In the genomic region with DNA sequence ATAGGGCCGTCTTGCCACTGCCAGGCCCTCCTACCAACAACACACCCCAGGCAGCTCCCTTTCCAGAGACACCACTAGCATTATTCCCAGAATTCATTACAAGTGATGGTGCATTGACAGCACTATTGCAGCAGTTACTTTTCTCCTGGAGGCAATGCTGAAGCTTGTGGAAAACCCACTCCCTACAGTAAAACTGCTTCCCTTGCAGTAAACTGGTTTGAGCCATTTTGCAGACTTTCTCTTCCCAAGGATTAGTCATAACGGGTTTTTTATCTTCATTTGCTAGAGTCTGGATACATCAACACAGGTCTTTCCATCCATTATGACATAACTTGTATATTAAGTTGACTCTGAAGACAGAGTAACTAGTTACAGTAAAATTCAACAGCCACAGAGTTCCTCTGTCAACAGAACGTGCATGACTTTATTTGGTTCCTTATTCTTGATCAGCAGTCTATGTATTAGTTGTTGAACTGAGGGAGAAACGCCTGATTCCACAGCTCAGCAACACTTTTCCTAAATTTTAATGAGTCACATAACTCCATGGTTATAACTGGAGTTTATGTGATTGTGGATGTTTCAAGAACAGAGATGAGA, we compare ENCODE assay signal across 10 cellular contexts. TPM values are rescaled to one million over a fixed set of nuclear protein-coding genes. Genes with fewer than 3 reads are reported as not detected.
DNase-seq lines count a peak whose midpoint lies in the region; ATAC-seq, FAIRE-seq and TF ChIP-seq lines count a peak whose summit lies in the region.
"Had no signal": no experiment of that assay in that cellular context is flagged by ENCODE, and none has a peak within 500 bp of the region (broad histone marks: within the 10 kb centered on the region; RNA-seq: fewer than 3 reads in every experiment).

No MANE protein-coding gene starts in this region.

- intact Hi-C loops in kidney (cut with DNase I) (no loop called here), transverse colon (cut with DNase I; ENCODE audit: low total_unique reads) (no loop called here)

- no peak overlapping the region for H3K4me3 Mint-ChIP-seq in astrocyte (ENCODE audit: unreplicated experiment)
- H3K4me3 Mint-ChIP-seq in stimulated activated memory B cell treated with anti-CD40 and anti-IgM and Interleukin-4, amounts not matched to agents 10 μg/mL and 1 μg/mL and 100 μg/mL, for 72 hours, result no peak overlapping the region

- TF ChIP-seq POLR2A in transverse colon (IDR thresholded peaks at IDR 0.05), result no peak

- DNase-seq in SK-N-SH, result no peak
- peak; percentile 32 for DNase-seq in astrocyte (ENCODE audit: low read depth)
- no peak for DNase-seq in kidney
- DNase-seq in transverse colon, result no peak
- DNase-seq in T-helper 9 cell, result no peak
- DNase-seq in stimulated activated naive CD8-positive, alpha-beta T cell treated with anti-CD3 and anti-CD28 coated beads, Interleukin-15, Interleukin-2, amounts not matched to agents 100 U/mL and 50 U/mL, for 24 hours, result no peak
- DNase-seq: NCI-H748 treated with DMSO at 0.1 percent for 48 hours had no signal

- H3K4me3 ChIP-seq in SK-N-SH (ENCODE audit: low read depth in 2 of 2, low read length in 1 of 2) (peak overlapping the region; percentile 86 to 88), astrocyte (ENCODE audit: insufficient read depth, low read depth, low read length) (peak overlapping the region; percentile 82), kidney (ENCODE audit: low read length in 2 of 2) (peak overlapping the region; percentile 80 to 86), transverse colon (peak overlapping the region in 3 of 4 donors; percentile 76 to 77 (median 76))

- 33% methylated on average over 4 of the region's 4 CpGs for WGBS in SK-N-SH (ENCODE audit: low lambda C conversion rate)
- WGBS in transverse colon (ENCODE audit: low coverage in 1 of 2), 2 donors, result 16 to 37% methylated on average over 2 to 4 of the region's 4 CpGs

- H3K9me2 ChIP-seq in SK-N-SH, result no peaks in the 10 kb centered on the region

- peaks cover 25% of the 10 kb centered on the region for H3K4me1 Mint-ChIP-seq in astrocyte (ENCODE audit: low read depth, unreplicated experiment)
- peaks cover 9% of the 10 kb centered on the region for H3K4me1 Mint-ChIP-seq in stimulated activated memory B cell treated with anti-CD40 and anti-IgM and Interleukin-4, amounts not matched to agents 10 μg/mL and 1 μg/mL and 100 μg/mL, for 72 hours

- H3K79me2 ChIP-seq in SK-N-SH (ENCODE audit: insufficient read depth) (peaks cover 67% of the 10 kb centered on the region), astrocyte (ENCODE audit: insufficient read depth, low read length) (peaks cover 65% of the 10 kb centered on the region)

- no peaks in the 10 kb centered on the region for H3K27me3 Mint-ChIP-seq in astrocyte (ENCODE audit: low read depth, unreplicated experiment)
- H3K27me3 Mint-ChIP-seq in stimulated activated memory B cell treated with anti-CD40 and anti-IgM and Interleukin-4, amounts not matched to agents 10 μg/mL and 1 μg/mL and 100 μg/mL, for 72 hours, result peaks cover 9% of the 10 kb centered on the region

- no peaks in the 10 kb centered on the region for H3K36me3 Mint-ChIP-seq in astrocyte (ENCODE audit: low read depth, unreplicated experiment)
- no peaks in the 10 kb centered on the region for H3K36me3 Mint-ChIP-seq in stimulated activated memory B cell treated with anti-CD40 and anti-IgM and Interleukin-4, amounts not matched to agents 10 μg/mL and 1 μg/mL and 100 μg/mL, for 72 hours

- H3K36me3 ChIP-seq in SK-N-SH (replicated peaks in 1 of 2; ENCODE audit: control insufficient read depth in 1 of 2, insufficient read depth in 2 of 2, low read length in 1 of 2), result peaks cover 17 to 50% of the 10 kb centered on the region in 2 experiments
- no peaks in the 10 kb centered on the region for H3K36me3 ChIP-seq in astrocyte (ENCODE audit: insufficient read depth, low read length)
- no peaks in the 10 kb centered on the region for H3K36me3 ChIP-seq in kidney (ENCODE audit: control insufficient read depth in 1 of 2, insufficient read depth in 2 of 2, low read length in 2 of 2)
- no peaks in the 10 kb centered on the region for H3K36me3 ChIP-seq in transverse colon

- in situ Hi-C loops in transverse colon (cut with MboI; ENCODE audit: low pct_ligation_motif_present in 1 of 4, low pct_unique_long_range_greater_than_20kb in 1 of 4, low sequenced_read_pairs in 3 of 4), result loop anchor here in 1 of 4 donors (25.0 kb wide), 2 partner anchors 373 to 1123 kb away; no protein-coding TSS in a partner anchor

- CTCF ChIA-PET in SK-N-SH (lab: Yijun Ruan, JAX), result interaction anchor here (1.6 to 2.5 kb wide), 3 partner anchors 10 to 573 kb away, joined by 3 to 10 read pairs (median 5); no protein-coding TSS in a partner anchor

- H3K27me3 ChIP-seq in SK-N-SH (ENCODE audit: insufficient read depth) (no peaks in the 10 kb centered on the region), astrocyte (ENCODE audit: insufficient read depth, low read length) (no peaks in the 10 kb centered on the region), transverse colon (no peaks in the 10 kb centered on the region)

- H3K9ac ChIP-seq in SK-N-SH (peak overlapping the region; percentile 87), astrocyte (ENCODE audit: low read length) (peak overlapping the region; percentile 91), kidney (ENCODE audit: low read length in 2 of 2) (peak overlapping the region in 1 of 2 donors; percentile 70)

- H4K20me1 ChIP-seq in SK-N-SH (ENCODE audit: insufficient read depth) (peaks cover 55% of the 10 kb centered on the region), astrocyte (ENCODE audit: insufficient read depth, low read length) (peaks cover 43% of the 10 kb centered on the region)

- H3F3A ChIP-seq in SK-N-SH (replicated peaks; ENCODE audit: insufficient read depth), result peaks cover 38% of the 10 kb centered on the region

- no peak for TF ChIP-seq CTCF in SK-N-SH (IDR thresholded peaks at IDR 0.05)
- no peak for TF ChIP-seq CTCF in astrocyte (IDR thresholded peaks at IDR 0.05; ENCODE audit: insufficient read depth, low read depth, low read length)
- TF ChIP-seq CTCF in kidney (IDR thresholded peaks at IDR 0.05; ENCODE audit: borderline replicate concordance, extremely low read depth, insufficient read depth), result no peak
- TF ChIP-seq CTCF in transverse colon (IDR thresholded peaks at IDR 0.05), result no peak

- H3K9me3 ChIP-seq in SK-N-SH (no peaks in the 10 kb centered on the region), astrocyte (ENCODE audit: insufficient read depth, low read depth, low read length) (no peaks in the 10 kb centered on the region), kidney (ENCODE audit: control insufficient read depth in 1 of 2, low read length in 2 of 2) (no peaks in the 10 kb centered on the region), transverse colon (no peaks in the 10 kb centered on the region)

- POLR2A ChIA-PET in SK-N-SH (lab: Yijun Ruan, JAX), result no interaction called here

- no peaks in the 10 kb centered on the region for H3K9me3 Mint-ChIP-seq in astrocyte (ENCODE audit: unreplicated experiment)
- H3K9me3 Mint-ChIP-seq in stimulated activated memory B cell treated with anti-CD40 and anti-IgM and Interleukin-4, amounts not matched to agents 10 μg/mL and 1 μg/mL and 100 μg/mL, for 72 hours, result no peaks in the 10 kb centered on the region

- H3K27ac Mint-ChIP-seq in astrocyte (ENCODE audit: unreplicated experiment), result no peak overlapping the region
- H3K27ac Mint-ChIP-seq in stimulated activated memory B cell treated with anti-CD40 and anti-IgM and Interleukin-4, amounts not matched to agents 10 μg/mL and 1 μg/mL and 100 μg/mL, for 72 hours, result no peak overlapping the region

- H3K27ac ChIP-seq in SK-N-SH (ENCODE audit: low read depth in 2 of 2, low read length in 1 of 2), result peak overlapping the region; percentile 34 to 98
- H3K27ac ChIP-seq in astrocyte (ENCODE audit: low read depth, low read length), result peak overlapping the region; percentile 85
- H3K27ac ChIP-seq in kidney (ENCODE audit: low read depth in 2 of 2, low read length in 2 of 2), result no peak overlapping the region
- peak overlapping the region in 3 of 4 donors; percentile 91 to 97 (median 94) for H3K27ac ChIP-seq in transverse colon
- H3K27ac ChIP-seq: C4-2B had no signal

- no peak overlapping the region for H2AFZ ChIP-seq in SK-N-SH (ENCODE audit: low read depth)
- H2AFZ ChIP-seq in astrocyte (ENCODE audit: low read depth, low read length), result no peak overlapping the region

- H3K4me1 ChIP-seq in SK-N-SH (ENCODE audit: control insufficient read depth in 1 of 2, insufficient read depth in 2 of 2, low read depth in 1 of 2, low read length in 1 of 2) (peaks cover 19 to 21% of the 10 kb centered on the region in 2 experiments; a peak in 3 of 4 replicates), astrocyte (ENCODE audit: insufficient read depth, low read length) (peaks cover 21% of the 10 kb centered on the region), kidney (ENCODE audit: control insufficient read depth in 1 of 2, insufficient read depth in 1 of 2, low read depth in 1 of 2, low read length in 2 of 2) (peaks cover 0 to 7% of the 10 kb centered on the region in 2 donors), transverse colon (peaks cover 5 to 41% (median 18%) of the 10 kb centered on the region in 4 donors)

- peak overlapping the region; percentile 74 for H3K4me2 ChIP-seq in SK-N-SH
- peak overlapping the region; percentile 96 for H3K4me2 ChIP-seq in astrocyte (ENCODE audit: low read length)

- no peak for ATAC-seq in SK-N-SH treated with all-trans-retinoic acid at 6 μM for 48 hours
- no peak for ATAC-seq in stimulated activated memory B cell treated with anti-CD40 and anti-IgM and Interleukin-4, amounts not matched to agents 10 μg/mL and 1 μg/mL and 100 μg/mL, for 72 hours
- no peak for ATAC-seq in stimulated activated naive CD8-positive, alpha-beta T cell treated with anti-CD3 and anti-CD28 coated beads, Interleukin-15, Interleukin-2, amounts not matched to agents 100 U/mL and 50 U/mL, for 24 hours

- no peak for TF ChIP-seq EP300 in SK-N-SH (IDR thresholded peaks at IDR 0.05; ENCODE audit: borderline replicate concordance in 1 of 2, low read depth in 1 of 2, low read length in 1 of 2)
- TF ChIP-seq EP300 in transverse colon (IDR thresholded peaks at IDR 0.05; ENCODE audit: low read depth), result no peak

- TF ChIP-seq RAD21 in SK-N-SH (IDR thresholded peaks at IDR 0.05; ENCODE audit: low read length), result no peak

- FAIRE-seq in astrocyte (lab: Jason Lieb, UNC), result peak; percentile 9
- no peak for FAIRE-seq in kidney (lab: Jason Lieb, UNC)

TF ChIP-seq in SK-N-SH, 30 proteins besides CTCF, POLR2A, EP300 and RAD21 (continues in another document):
- TF ChIP-seq RCOR1 (IDR thresholded peaks at IDR 0.05; ENCODE audit: low read length) (no peak), RFX5 (IDR thresholded peaks at IDR 0.05; ENCODE audit: low read length) (no peak)

TF ChIP-seq in SK-N-SH treated with all-trans-retinoic acid at 6 μM for 48 hours, 23 proteins besides CTCF, POLR2A, EP300 and RAD21:
- TF ChIP-seq SNAI2 (CRISPR knock-in tag; IDR thresholded peaks at IDR 0.05), result no peak
TF ChIP-seq in SK-N-SH treated with all-trans-retinoic acid at 6 μM for 48 hours: peak in this region for 0.

RNA-seq across cellular contexts. Expression of a gene that starts 2.2 kb away (rescaled TPM):
- polyA plus RNA-seq in SK-N-SH (2012; rRNA removed), result 13.5 and 18.3 TPM in 2 replicates
- polyA plus RNA-seq in SK-N-SH (2012; cell fraction: cytosol; rRNA removed), result 16.6 and 17.1 TPM in 2 replicates
- polyA plus RNA-seq in SK-N-SH (2012; cell fraction: nucleus; rRNA removed), result 10.8 and 27.7 TPM in 2 replicates
- 25.0 and 29.4 TPM in 2 replicates for total RNA-seq in astrocyte
- 12.1 TPM for total RNA-seq in kidney
- polyA plus RNA-seq in kidney (ENCODE audit: insufficient read depth, low read depth, low replicate concordance), result 2.7 TPM
- 10 to 100 TPM; 11.9 to 31.8 (median 13.9) TPM for total RNA-seq in transverse colon

Comparison
In these comparisons a context has a peak if more than half of its experiments do, and no peak if none do; other contexts are left out.
1. H3K27ac ChIP-seq: peak in SK-N-SH (2 of 2), astrocyte (single experiment) and transverse colon (3 of 4); none in kidney (0 of 2).
2. Peak in every context shown above with its lines, with median percentiles within 50 percentile points of each other: H3K4me3 ChIP-seq.